ENCODE assay signal across 22 cellular contexts in genomic region chr15:80464952-80465645, GRCh38.
DNase-seq lines count a peak whose midpoint lies in the region; ATAC-seq and TF ChIP-seq lines count a peak whose summit lies in the region.
"Had no signal": no experiment of that assay in that cellular context is flagged by ENCODE, and none has a peak within 500 bp of the region (broad histone marks: within the 10 kb centered on the region; RNA-seq: fewer than 3 reads in every experiment).

No MANE protein-coding gene starts in this region.

- H3K36me3 ChIP-seq in CD4-positive, alpha-beta memory T cell (ENCODE audit: insufficient read depth, low read length), result no peaks in the 10 kb centered on the region
- H3K36me3 ChIP-seq: breast epithelium, heart right ventricle, left ventricle myocardium inferior, neutrophil, SJSA1, upper lobe of left lung had no signal

- no peak overlapping the region for H3K4me3 ChIP-seq in CD4-positive, alpha-beta memory T cell (ENCODE audit: low read length in 2 of 2)
- H3K4me3 ChIP-seq: breast epithelium, heart right ventricle, left ventricle myocardium inferior, SJSA1, upper lobe of left lung had no signal

- ATAC-seq in GM21737 (IDR thresholded peaks at IDR 0.05; ENCODE audit: unreplicated experiment) (no peak), GM21526 (IDR thresholded peaks at IDR 0.05; ENCODE audit: low FRiP score, unreplicated experiment) (no peak)
- ATAC-seq: heart right ventricle; stimulated activated naive CD8-positive, alpha-beta T cell treated with anti-CD3 and anti-CD28 coated beads, Interleukin-15, amount 100 ng/mL, for 72 hours had no signal

- peak; percentile 30 for DNase-seq in COLO668 (lab: John Stamatoyannopoulos, UW; ENCODE audit: unreplicated experiment)
- DNase-seq in DMS79 treated with DMSO at 0.1 percent for 48 hours (lab: John Stamatoyannopoulos, UW), result peak; percentile 9
- peak; percentile 15 to 52 for DNase-seq in NCI-H526 (lab: John Stamatoyannopoulos, UW)
- peak; percentile 42 for DNase-seq in fibroblast of peridontal ligament (ENCODE audit: extremely low read depth)
- DNase-seq in MCF 10A (ENCODE audit: unreplicated experiment), result no peak
- no peak for DNase-seq in CD4-positive, alpha-beta memory T cell
- DNase-seq: activated CD4-positive, alpha-beta T cell treated with anti-CD3 and anti-CD28 coated beads, Interleukin-2, amount 50 U/mL, for 4 hours; activated gamma-delta T cell; CD4-positive, alpha-beta T cell; heart right ventricle; left ventricle myocardium inferior; NCI-H1930; NCI-H82; stimulated activated CD4-positive, alpha-beta T cell treated with anti-CD3 and anti-CD28 coated beads, Interleukin-4, amount 100 ng/mL, for 24 hours; stimulated activated naive CD8-positive, alpha-beta T cell treated with anti-CD3 and anti-CD28 coated beads, Interleukin-15, amount 100 ng/mL, for 72 hours; upper lobe of left lung had no signal

- intact Hi-C loops in MCF 10A (cut with micrococcal nuclease), result no loop called here
- intact Hi-C loops in CD4-positive, alpha-beta memory T cell (cut with micrococcal nuclease), result no loop called here

- no peak for TF ChIP-seq CTCF in MCF 10A (IDR thresholded peaks at IDR 0.05; ENCODE audit: unreplicated experiment)

- no peak overlapping the region for H3K4me3 Mint-ChIP-seq in MCF 10A (ENCODE audit: unreplicated experiment)
- no peak overlapping the region for H3K4me3 Mint-ChIP-seq in CD4-positive, alpha-beta memory T cell
- H3K4me3 Mint-ChIP-seq: CD4-positive, alpha-beta T cell; stimulated activated naive CD8-positive, alpha-beta T cell treated with anti-CD3 and anti-CD28 coated beads, Interleukin-15, amount 100 ng/mL, for 72 hours; T-helper 2 cell treated with Interferon-gamma antibody and Interleukin-4, amounts not matched to agents 5 μg/mL and 100 μg/mL, for 36 hours had no signal

- no peaks in the 10 kb centered on the region for H3K4me1 ChIP-seq in CD4-positive, alpha-beta memory T cell (ENCODE audit: insufficient read depth, low read length)
- H3K4me1 ChIP-seq: breast epithelium, left ventricle myocardium inferior had no signal

- H3K27ac Mint-ChIP-seq in MCF 10A (ENCODE audit: low read depth, unreplicated experiment), result no peak overlapping the region
- H3K27ac Mint-ChIP-seq in CD4-positive, alpha-beta memory T cell, result no peak overlapping the region
- H3K27ac Mint-ChIP-seq: CD4-positive, alpha-beta T cell; T-helper 2 cell treated with Interferon-gamma antibody and Interleukin-4, amounts not matched to agents 5 μg/mL and 100 μg/mL, for 36 hours had no signal

- H3K27ac ChIP-seq in CD4-positive, alpha-beta memory T cell (ENCODE audit: low read depth, low read length), result no peak overlapping the region
- H3K27ac ChIP-seq: breast epithelium, heart right ventricle, left ventricle myocardium inferior, neutrophil, SJSA1, upper lobe of left lung had no signal

- no peaks in the 10 kb centered on the region for H3K9me3 Mint-ChIP-seq in MCF 10A (ENCODE audit: unreplicated experiment)
- no peaks in the 10 kb centered on the region for H3K9me3 Mint-ChIP-seq in CD4-positive, alpha-beta memory T cell
- H3K9me3 Mint-ChIP-seq: CD4-positive, alpha-beta T cell; stimulated activated naive CD8-positive, alpha-beta T cell treated with anti-CD3 and anti-CD28 coated beads, Interleukin-15, amount 100 ng/mL, for 72 hours; T-helper 2 cell treated with Interferon-gamma antibody and Interleukin-4, amounts not matched to agents 5 μg/mL and 100 μg/mL, for 36 hours had no signal

- CTCF ChIA-PET in MCF 10A (lab: Yijun Ruan, JAX), result interaction anchor here (0.6 to 1.2 kb wide), 2 partner anchors 10 to 314 kb away, joined by 3 to 4 read pairs; partner anchors contain the start of gene CEMIP
- CTCF ChIA-PET in CD4-positive, alpha-beta memory T cell (lab: Charles Lee; ENCODE audit: partially characterized antibody), result interaction anchor here (2.8 kb wide), 1 partner anchor 9 kb away, joined by 16 read pairs; no protein-coding TSS in a partner anchor

- no peaks in the 10 kb centered on the region for H3K36me3 Mint-ChIP-seq in MCF 10A (ENCODE audit: insufficient read depth, unreplicated experiment)
- no peaks in the 10 kb centered on the region for H3K36me3 Mint-ChIP-seq in CD4-positive, alpha-beta memory T cell

- POLR2A ChIA-PET in MCF 10A (lab: Yijun Ruan, JAX), result interaction anchor here (1.1 kb wide), 1 partner anchor 1154 kb away, joined by 3 read pairs; the partner anchor contains the start of gene TMED3
- POLR2A ChIA-PET in CD4-positive, alpha-beta memory T cell (lab: Charles Lee; ENCODE audit: partially characterized antibody), result no interaction called here

- H3K27me3 ChIP-seq in CD4-positive, alpha-beta memory T cell (ENCODE audit: insufficient read depth, low read length), result no peaks in the 10 kb centered on the region
- H3K27me3 ChIP-seq: breast epithelium, SJSA1, upper lobe of left lung had no signal

- H3K27me3 Mint-ChIP-seq in MCF 10A (ENCODE audit: insufficient read depth, unreplicated experiment), result no peaks in the 10 kb centered on the region
- peaks cover 10 to 12% of the 10 kb centered on the region in 2 donors for H3K27me3 Mint-ChIP-seq in CD4-positive, alpha-beta memory T cell

- H3K9me3 ChIP-seq in CD4-positive, alpha-beta memory T cell (ENCODE audit: control insufficient read depth in 1 of 2, low read length in 2 of 2), result no peaks in the 10 kb centered on the region
- H3K9me3 ChIP-seq: breast epithelium, heart right ventricle, left ventricle myocardium inferior, neutrophil, SJSA1, upper lobe of left lung had no signal

- BruUV-seq in MCF 10A (replicated peaks; lab: Mats Ljungman, UMichigan), result no TSS peak

- no peaks in the 10 kb centered on the region for H3K4me1 Mint-ChIP-seq in MCF 10A (ENCODE audit: insufficient read depth, unreplicated experiment)
- H3K4me1 Mint-ChIP-seq in CD4-positive, alpha-beta memory T cell, result no peaks in the 10 kb centered on the region
- H3K4me1 Mint-ChIP-seq: stimulated activated naive CD8-positive, alpha-beta T cell treated with anti-CD3 and anti-CD28 coated beads, Interleukin-15, amount 100 ng/mL, for 72 hours had no signal

Comparison
In these comparisons a context has a peak if more than half of its experiments do, and no peak if none do; other contexts are left out.
1. DNase-seq: peak in COLO668 (single experiment), DMS79 treated with DMSO at 0.1 percent for 48 hours (single experiment), NCI-H526 (2 of 2) and fibroblast of peridontal ligament (single experiment); none in MCF 10A (single experiment) and CD4-positive, alpha-beta memory T cell (0 of 5).